26 cellular contexts compared by ENCODE assay signal in the genomic region with DNA sequence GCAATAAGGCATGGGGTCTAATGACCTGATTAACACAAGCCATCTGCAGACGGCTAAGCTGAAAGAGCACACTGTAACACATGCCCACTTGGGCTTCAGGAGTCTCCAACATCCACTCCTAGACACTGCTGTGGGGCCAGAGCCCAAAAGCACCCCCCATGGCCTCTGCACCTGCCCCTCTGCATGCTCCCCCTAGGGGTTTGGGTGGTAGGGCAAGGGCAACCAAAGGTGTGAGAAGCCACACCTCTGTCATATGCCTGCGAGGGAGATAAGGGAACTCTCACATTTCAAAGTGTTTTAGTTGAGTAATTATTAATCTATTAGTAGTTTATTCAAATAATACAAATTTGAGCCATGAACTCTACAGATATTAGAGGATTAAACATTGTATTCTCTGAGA.
"Had no signal": no experiment of that assay in that cellular context is flagged by ENCODE, and none has a peak within 500 bp of the region (broad histone marks: within the 10 kb centered on the region; RNA-seq: fewer than 3 reads in every experiment).

No MANE protein-coding gene starts in this region.

- H3K4me3 Mint-ChIP-seq: activated naive CD4-positive, alpha-beta T cell treated with anti-CD3 and anti-CD28 coated beads, Interleukin-2, amount 10 ng/mL, durations not matched to agents 7 days and 5 days; activated naive CD8-positive, alpha-beta T cell treated with anti-CD3 and anti-CD28 coated beads, Interleukin-2, amount 10 ng/mL, durations not matched to agents 7 days and 5 days; endodermal cell; nephron progenitor cell; T-helper 2 cell treated with Interferon-gamma antibody and Interleukin-4, amounts not matched to agents 5 μg/mL and 100 μg/mL, for 36 hours; type B pancreatic cell had no signal

- DNase-seq: activated CD4-positive, alpha-beta T cell treated with anti-CD3 and anti-CD28 coated beads for 48 hours; activated CD4-positive, alpha-beta T cell treated with anti-CD3 and anti-CD28 coated beads, Interleukin-2, amount 50 U/mL, for 48 hours; activated CD8-positive, alpha-beta memory T cell treated with anti-CD3 and anti-CD28 coated beads for 24 hours; activated gamma-delta T cell; activated naive CD4-positive, alpha-beta T cell treated with anti-CD3 and anti-CD28 coated beads, Interleukin-2, amount 10 ng/mL, durations not matched to agents 7 days and 5 days; activated naive CD8-positive, alpha-beta T cell treated with anti-CD3 and anti-CD28 coated beads, Interleukin-2, amount 10 ng/mL, durations not matched to agents 7 days and 5 days; central memory CD4-positive, alpha-beta T cell; endodermal cell; foreskin fibroblast; head of caudate nucleus; hippocampal formation; left lung; mucosa of descending colon; nephron progenitor cell; right lobe of liver; stimulated activated CD4-positive, alpha-beta T cell treated with anti-CD3 and anti-CD28 coated beads, Interleukin-2, amount 100 ng/mL, for 48 hours; stimulated activated naive CD4-positive, alpha-beta T cell treated with Interleukin-2 at 50 U/mL for 16 hours; T-helper 1 cell had no signal

- H3K27ac ChIP-seq: breast epithelium, left lung, neutrophil, right lobe of liver, vagina had no signal

- H3K9me3 Mint-ChIP-seq: activated naive CD4-positive, alpha-beta T cell treated with anti-CD3 and anti-CD28 coated beads, Interleukin-2, amount 10 ng/mL, durations not matched to agents 7 days and 5 days; endodermal cell had no signal

- H3K27ac Mint-ChIP-seq: activated naive CD4-positive, alpha-beta T cell treated with anti-CD3 and anti-CD28 coated beads, Interleukin-2, amount 10 ng/mL, durations not matched to agents 7 days and 5 days; activated naive CD8-positive, alpha-beta T cell treated with anti-CD3 and anti-CD28 coated beads, Interleukin-2, amount 10 ng/mL, durations not matched to agents 7 days and 5 days; nephron progenitor cell; type B pancreatic cell had no signal

- H3K9me3 ChIP-seq: breast epithelium, left lung, mucosa of descending colon, neutrophil, right lobe of liver, vagina had no signal

- H3K4me1 Mint-ChIP-seq: nephron progenitor cell had no signal

- H3K4me3 ChIP-seq: breast epithelium, left lung, lung, mucosa of descending colon, right lobe of liver, vagina had no signal

- ATAC-seq: esophagus mucosa, left lung, mucosa of descending colon, right lobe of liver had no signal

- H3K27me3 Mint-ChIP-seq: activated naive CD4-positive, alpha-beta T cell treated with anti-CD3 and anti-CD28 coated beads, Interleukin-2, amount 10 ng/mL, durations not matched to agents 7 days and 5 days; activated naive CD8-positive, alpha-beta T cell treated with anti-CD3 and anti-CD28 coated beads, Interleukin-2, amount 10 ng/mL, durations not matched to agents 7 days and 5 days had no signal

- H3K4me1 ChIP-seq: breast epithelium, right lobe of liver, vagina had no signal

- FAIRE-seq: islet of Langerhans had no signal

- H3K36me3 ChIP-seq: breast epithelium, right lobe of liver had no signal

- H3K27me3 ChIP-seq: breast epithelium, left lung, neutrophil, right lobe of liver, vagina had no signal
